25 cellular contexts compared by ENCODE assay signal in the genomic region with DNA sequence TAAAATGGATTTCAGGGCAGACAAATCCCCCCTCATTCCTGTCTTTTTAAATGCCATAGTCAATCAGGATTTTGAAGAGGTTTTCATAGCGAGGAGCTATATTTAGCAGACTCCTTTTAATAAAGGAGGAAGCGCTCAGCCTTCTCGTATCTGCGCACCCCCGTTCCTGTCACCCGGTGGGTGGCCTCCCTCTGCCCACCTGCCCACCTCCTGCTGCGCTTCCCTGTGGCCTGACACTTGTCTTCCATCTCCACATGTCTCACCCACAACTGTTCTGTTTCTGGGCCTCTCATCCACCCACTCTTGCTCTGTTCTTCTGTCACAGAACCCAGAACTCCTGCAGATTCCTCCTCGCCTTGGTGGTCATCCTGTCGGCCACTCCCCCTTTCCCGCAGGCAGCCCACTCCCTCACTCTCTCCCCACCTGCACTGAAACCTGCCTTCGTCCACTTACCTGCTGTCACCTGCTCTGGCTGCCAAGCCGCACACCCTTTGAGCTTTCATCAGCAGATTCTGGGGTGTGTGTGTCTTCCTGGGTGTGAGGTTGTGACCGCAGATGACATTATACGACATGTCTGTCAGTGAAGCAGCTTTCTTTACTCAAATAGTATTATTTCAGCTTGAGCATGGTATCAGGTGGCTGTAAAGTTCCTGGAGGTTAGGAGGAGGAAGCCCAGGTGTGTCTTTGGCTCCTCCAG.
DNase-seq lines count a peak whose midpoint lies in the region; ATAC-seq and TF ChIP-seq lines count a peak whose summit lies in the region.
"Had no signal": no experiment of that assay in that cellular context is flagged by ENCODE, and none has a peak within 500 bp of the region (broad histone marks: within the 10 kb centered on the region; RNA-seq: fewer than 3 reads in every experiment).

No MANE protein-coding gene starts in this region.

- H3K36me3 ChIP-seq in neural cell (ENCODE audit: insufficient read depth, low read length): no peaks in the 10 kb centered on the region
- no peaks in the 10 kb centered on the region for H3K36me3 ChIP-seq in effector memory CD4-positive, alpha-beta T cell (ENCODE audit: control insufficient read depth, insufficient read depth, low read length)
- H3K36me3 ChIP-seq: BLaER1 had no signal

- peaks cover 0 to 11% (median 8%) of the 10 kb centered on the region in 5 experiments for H3K9me3 Mint-ChIP-seq in brain
- H3K9me3 Mint-ChIP-seq: CD4-positive, alpha-beta T cell had no signal

- no peaks in the 10 kb centered on the region for H3K27me3 ChIP-seq in neural cell (ENCODE audit: insufficient read depth, low read depth, low read length)
- no peaks in the 10 kb centered on the region for H3K27me3 ChIP-seq in effector memory CD4-positive, alpha-beta T cell (replicated peaks; ENCODE audit: control insufficient read depth, insufficient read depth, low read length, poor library complexity, severe bottlenecking)
- H3K27me3 ChIP-seq: BLaER1 had no signal

- H3K79me2 ChIP-seq in neural cell (replicated peaks; ENCODE audit: insufficient read depth, low read length): peaks cover 17% of the 10 kb centered on the region

- peaks cover 58% of the 10 kb centered on the region for H3K4me1 Mint-ChIP-seq in brain

- no peaks in the 10 kb centered on the region for H4K20me1 ChIP-seq in neural cell (ENCODE audit: insufficient read depth)
- H4K20me1 ChIP-seq: BLaER1 had no signal

- peak overlapping the region in 3 of 5 experiments; percentile 16 to 95 (median 78) for H3K27ac Mint-ChIP-seq in brain
- H3K27ac Mint-ChIP-seq: CD4-positive, alpha-beta T cell had no signal

- no peaks in the 10 kb centered on the region for H3K9me2 ChIP-seq in neural cell (ENCODE audit: insufficient read depth, low read length)
- H3K9me2 ChIP-seq: SK-N-SH had no signal

- no peak for ATAC-seq in GM19455 (IDR thresholded peaks at IDR 0.05; ENCODE audit: unreplicated experiment)
- ATAC-seq: HCT116, PC-3 had no signal

- H3K4me3 Mint-ChIP-seq in brain: no peak overlapping the region
- H3K4me3 Mint-ChIP-seq: CD4-positive, alpha-beta T cell had no signal

- TF ChIP-seq EP300 in neural cell (conservative IDR thresholded peaks at IDR 0.05; ENCODE audit: poor library complexity, severe bottlenecking): no peak

- peak overlapping the region; percentile 89 for H3K27ac ChIP-seq in neural cell (ENCODE audit: low read length)
- H3K27ac ChIP-seq in effector memory CD4-positive, alpha-beta T cell (ENCODE audit: insufficient read depth, low read length, poor library complexity, severe bottlenecking): no peak overlapping the region
- H3K27ac ChIP-seq: 22Rv1, BLaER1 had no signal

- H3K4me2 ChIP-seq in neural cell (ENCODE audit: low read length): no peak overlapping the region
- H3K4me2 ChIP-seq: BLaER1, SK-N-SH had no signal

- TF ChIP-seq CTCF in brain (conservative IDR thresholded peaks at IDR 0.05): no peak
- TF ChIP-seq CTCF in neural cell (IDR thresholded peaks at IDR 0.05; ENCODE audit: poor library complexity, severe bottlenecking): no peak

- peaks cover 10% of the 10 kb centered on the region for H3K36me3 Mint-ChIP-seq in brain

- H3K27me3 Mint-ChIP-seq in brain: no peaks in the 10 kb centered on the region

- H3K9me3 ChIP-seq in neural cell (ENCODE audit: low read length): no peaks in the 10 kb centered on the region
- H3K9me3 ChIP-seq in effector memory CD4-positive, alpha-beta T cell (ENCODE audit: control insufficient read depth, low read length): no peaks in the 10 kb centered on the region
- H3K9me3 ChIP-seq: BLaER1, SK-N-SH had no signal

- TF ChIP-seq RAD21 in neural cell (conservative IDR thresholded peaks at IDR 0.05): no peak

- H2AFZ ChIP-seq in neural cell (ENCODE audit: low read depth, low read length): no peak overlapping the region

- DNase-seq in NCI-H187 (lab: John Stamatoyannopoulos, UW): peak; percentile 31 to 46
- no peak for DNase-seq in NCI-H187 treated with DMSO at 0.1 percent for 48 hours (lab: John Stamatoyannopoulos, UW)
- peak; percentile 57 for DNase-seq in NCI-H146 (lab: John Stamatoyannopoulos, UW)
- no peak for DNase-seq in T1000 (lab: John Stamatoyannopoulos, UW)
- no peak for DNase-seq in effector memory CD4-positive, alpha-beta T cell
- DNase-seq: ACHN; CD4-positive, alpha-beta T cell; COR-L47; DMS79; GOT3; KG1; NCI-H1092; NCI-H1436; NCI-H2081; NCI-H446 treated with DMSO at 0.1 percent for 48 hours; NCI-H526 treated with DMSO at 0.1 percent for 48 hours; PC-3; SIG-M5; SK-N-SH had no signal

- no peak overlapping the region for H3K4me3 ChIP-seq in neural cell (ENCODE audit: low read length)
- H3K4me3 ChIP-seq in effector memory CD4-positive, alpha-beta T cell (ENCODE audit: insufficient read depth, low read depth, low read length, poor library complexity, severe bottlenecking): no peak overlapping the region
- H3K4me3 ChIP-seq: BLaER1 had no signal

- H3K4me1 ChIP-seq in effector memory CD4-positive, alpha-beta T cell (ENCODE audit: control insufficient read depth, insufficient read depth, low read length, poor library complexity, severe bottlenecking): no peaks in the 10 kb centered on the region
- H3K4me1 ChIP-seq: BLaER1 had no signal

- no peak overlapping the region for H3K9ac ChIP-seq in neural cell (ENCODE audit: low read length)
- H3K9ac ChIP-seq: BLaER1, SK-N-SH had no signal

- peaks cover 11% of the 10 kb centered on the region for H3F3A ChIP-seq in neural cell (ENCODE audit: insufficient read depth, low read length, poor library complexity, severe bottlenecking)

TF ChIP-seq in neural cell, 6 proteins besides CTCF, POLR2A, EP300 and RAD21:
- no peak for TF ChIP-seq POLR2AphosphoS5 (IDR thresholded peaks at IDR 0.05)
- TF ChIP-seq, protein P1, sequence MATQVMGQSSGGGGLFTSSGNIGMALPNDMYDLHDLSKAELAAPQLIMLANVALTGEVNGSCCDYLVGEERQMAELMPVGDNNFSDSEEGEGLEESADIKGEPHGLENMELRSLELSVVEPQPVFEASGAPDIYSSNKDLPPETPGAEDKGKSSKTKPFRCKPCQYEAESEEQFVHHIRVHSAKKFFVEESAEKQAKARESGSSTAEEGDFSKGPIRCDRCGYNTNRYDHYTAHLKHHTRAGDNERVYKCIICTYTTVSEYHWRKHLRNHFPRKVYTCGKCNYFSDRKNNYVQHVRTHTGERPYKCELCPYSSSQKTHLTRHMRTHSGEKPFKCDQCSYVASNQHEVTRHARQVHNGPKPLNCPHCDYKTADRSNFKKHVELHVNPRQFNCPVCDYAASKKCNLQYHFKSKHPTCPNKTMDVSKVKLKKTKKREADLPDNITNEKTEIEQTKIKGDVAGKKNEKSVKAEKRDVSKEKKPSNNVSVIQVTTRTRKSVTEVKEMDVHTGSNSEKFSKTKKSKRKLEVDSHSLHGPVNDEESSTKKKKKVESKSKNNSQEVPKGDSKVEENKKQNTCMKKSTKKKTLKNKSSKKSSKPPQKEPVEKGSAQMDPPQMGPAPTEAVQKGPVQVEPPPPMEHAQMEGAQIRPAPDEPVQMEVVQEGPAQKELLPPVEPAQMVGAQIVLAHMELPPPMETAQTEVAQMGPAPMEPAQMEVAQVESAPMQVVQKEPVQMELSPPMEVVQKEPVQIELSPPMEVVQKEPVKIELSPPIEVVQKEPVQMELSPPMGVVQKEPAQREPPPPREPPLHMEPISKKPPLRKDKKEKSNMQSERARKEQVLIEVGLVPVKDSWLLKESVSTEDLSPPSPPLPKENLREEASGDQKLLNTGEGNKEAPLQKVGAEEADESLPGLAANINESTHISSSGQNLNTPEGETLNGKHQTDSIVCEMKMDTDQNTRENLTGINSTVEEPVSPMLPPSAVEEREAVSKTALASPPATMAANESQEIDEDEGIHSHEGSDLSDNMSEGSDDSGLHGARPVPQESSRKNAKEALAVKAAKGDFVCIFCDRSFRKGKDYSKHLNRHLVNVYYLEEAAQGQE (IDR thresholded peaks at IDR 0.05; ENCODE audit: borderline replicate concordance): no peak
- TF ChIP-seq MXI1 (conservative IDR thresholded peaks at IDR 0.05; ENCODE audit: poor library complexity, severe bottlenecking): no peak
- no peak for TF ChIP-seq SMC3 (conservative IDR thresholded peaks at IDR 0.05; ENCODE audit: poor library complexity)
- no peak for TF ChIP-seq EZH2 (IDR thresholded peaks at IDR 0.05; ENCODE audit: borderline replicate concordance, insufficient read depth, low read length, poor library complexity, severe bottlenecking)
- no peak for TF ChIP-seq TAF1 (IDR thresholded peaks at IDR 0.05; ENCODE audit: low read depth)

Comparison
In these comparisons a context has a peak if more than half of its experiments do, and no peak if none do; other contexts are left out.
1. DNase-seq: peak in NCI-H187 (2 of 2) and NCI-H146 (single experiment); none in NCI-H187 treated with DMSO at 0.1 percent for 48 hours (single experiment), T1000 (single experiment) and effector memory CD4-positive, alpha-beta T cell (0 of 3).